In the genomic region with DNA sequence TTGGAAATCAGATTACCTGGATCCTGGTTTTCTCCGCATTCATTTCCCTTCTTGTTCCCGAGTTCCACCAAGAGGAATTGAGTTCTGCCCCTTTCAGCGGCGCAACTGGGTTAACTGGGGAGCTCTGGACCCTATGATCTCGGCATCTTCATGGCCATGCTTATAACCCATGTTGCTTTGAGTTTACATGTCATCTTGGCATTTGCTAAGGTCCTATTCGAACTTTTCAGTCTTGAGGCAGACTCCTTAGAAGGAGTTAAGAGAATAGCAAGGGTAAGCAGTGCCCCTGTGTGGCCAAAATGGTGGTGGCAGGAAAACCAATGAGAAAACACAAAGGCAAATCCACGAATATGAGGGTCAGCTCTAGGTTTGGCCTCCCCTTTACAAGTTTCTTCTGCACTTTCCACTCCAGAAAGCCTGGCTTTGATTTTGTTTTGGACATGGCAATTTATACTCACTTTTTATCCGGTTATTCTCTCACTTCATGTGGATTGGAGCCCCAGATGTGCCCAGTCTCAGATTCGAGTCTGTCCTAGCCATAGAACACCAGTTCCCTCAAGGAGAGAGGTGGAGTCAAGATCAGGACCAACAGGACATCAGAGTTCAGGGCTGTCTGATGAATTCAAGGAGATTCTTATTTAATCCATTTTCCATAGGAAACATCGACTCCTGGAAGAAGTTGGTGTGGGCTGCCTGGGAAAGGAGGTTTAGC, we compare ENCODE assay signal across 7 cellular contexts. TPM values are rescaled to one million over a fixed set of nuclear protein-coding genes. Genes with fewer than 3 reads are reported as not detected.
A peak's percentile ranks its signal among the peaks of the same experiment; 100 is the strongest.
DNase-seq lines count a peak whose midpoint lies in the region; ATAC-seq and TF ChIP-seq lines count a peak whose summit lies in the region.

No MANE protein-coding gene starts in this region.

- peaks cover 69% of the 10 kb centered on the region for H3K27me3 Mint-ChIP-seq in mesothelial cell of epicardium (ENCODE audit: low read depth)

- H3K27ac Mint-ChIP-seq in mesothelial cell of epicardium, result no peak overlapping the region
- no peak overlapping the region for H3K27ac Mint-ChIP-seq in stimulated activated effector memory CD8-positive, alpha-beta T cell treated with anti-CD3 and anti-CD28 coated beads, Interleukin-12 subunit alpha, Interleukin-12 subunit beta, amount 100 ng/mL, for 72 hours

- peak overlapping the region; percentile 11; the same call in 1 of the 2 replicates for H3K4me3 ChIP-seq in GM12865 (ENCODE audit: low read depth, low read length)

- peak; percentile 75 for DNase-seq in GM12865 (ENCODE audit: low read depth)
- DNase-seq in NCI-H524 (lab: John Stamatoyannopoulos, UW), result peak; percentile 39 to 77
- peak; percentile 8 for DNase-seq in activated CD8-positive, alpha-beta memory T cell treated with anti-CD3 and anti-CD28 coated beads for 4 hours (ENCODE audit: low read depth in 2 of 2)
- peak; percentile 63 for DNase-seq in epidermal melanocyte (ENCODE audit: insufficient read length, low spot score)
- peak in 1 of 2 experiments; percentile 64 for DNase-seq in mesothelial cell of epicardium (ENCODE audit: low spot score in 2 of 2, unreplicated experiment in 2 of 2)
- peak; percentile 24 to 70 for DNase-seq in stimulated activated effector memory CD8-positive, alpha-beta T cell treated with anti-CD3 and anti-CD28 coated beads, Interleukin-12 subunit alpha, Interleukin-12 subunit beta, amount 100 ng/mL, for 72 hours (ENCODE audit: low spot score in 2 of 2)

- ATAC-seq in HG02885 (IDR thresholded peaks at IDR 0.05; ENCODE audit: poor library complexity, unreplicated experiment), result peak; percentile 59
- peak; percentile 85 for ATAC-seq in stimulated activated effector memory CD8-positive, alpha-beta T cell treated with anti-CD3 and anti-CD28 coated beads, Interleukin-12 subunit alpha, Interleukin-12 subunit beta, amount 100 ng/mL, for 72 hours

- peak; percentile 80 for TF ChIP-seq CTCF in GM12865 (IDR thresholded peaks at IDR 0.05; ENCODE audit: insufficient read depth, low read depth, low read length, missing control alignments)
- peak; percentile 58 for TF ChIP-seq CTCF in mesothelial cell of epicardium (IDR thresholded peaks at IDR 0.05; ENCODE audit: unreplicated experiment)

- no peaks in the 10 kb centered on the region for H3K9me3 Mint-ChIP-seq in mesothelial cell of epicardium
- no peaks in the 10 kb centered on the region for H3K9me3 Mint-ChIP-seq in stimulated activated effector memory CD8-positive, alpha-beta T cell treated with anti-CD3 and anti-CD28 coated beads, Interleukin-12 subunit alpha, Interleukin-12 subunit beta, amount 100 ng/mL, for 72 hours

- H3K4me3 Mint-ChIP-seq in mesothelial cell of epicardium, result peak overlapping the region; percentile 79
- H3K4me3 Mint-ChIP-seq in stimulated activated effector memory CD8-positive, alpha-beta T cell treated with anti-CD3 and anti-CD28 coated beads, Interleukin-12 subunit alpha, Interleukin-12 subunit beta, amount 100 ng/mL, for 72 hours, result peak overlapping the region; percentile 58

- peaks cover 2% of the 10 kb centered on the region for H3K4me1 Mint-ChIP-seq in mesothelial cell of epicardium
- H3K4me1 Mint-ChIP-seq in stimulated activated effector memory CD8-positive, alpha-beta T cell treated with anti-CD3 and anti-CD28 coated beads, Interleukin-12 subunit alpha, Interleukin-12 subunit beta, amount 100 ng/mL, for 72 hours, result peaks cover 6% of the 10 kb centered on the region

- no peaks in the 10 kb centered on the region for H3K36me3 Mint-ChIP-seq in mesothelial cell of epicardium
- H3K36me3 Mint-ChIP-seq in stimulated activated effector memory CD8-positive, alpha-beta T cell treated with anti-CD3 and anti-CD28 coated beads, Interleukin-12 subunit alpha, Interleukin-12 subunit beta, amount 100 ng/mL, for 72 hours, result no peaks in the 10 kb centered on the region

RNA-seq across cellular contexts. Expression of a gene that starts 55.3 kb away (rescaled TPM):
- total RNA-seq in mesothelial cell of epicardium, result 28.7 to 29.3 TPM (median 28.9 TPM) in 3 replicates
